In the genomic region with DNA sequence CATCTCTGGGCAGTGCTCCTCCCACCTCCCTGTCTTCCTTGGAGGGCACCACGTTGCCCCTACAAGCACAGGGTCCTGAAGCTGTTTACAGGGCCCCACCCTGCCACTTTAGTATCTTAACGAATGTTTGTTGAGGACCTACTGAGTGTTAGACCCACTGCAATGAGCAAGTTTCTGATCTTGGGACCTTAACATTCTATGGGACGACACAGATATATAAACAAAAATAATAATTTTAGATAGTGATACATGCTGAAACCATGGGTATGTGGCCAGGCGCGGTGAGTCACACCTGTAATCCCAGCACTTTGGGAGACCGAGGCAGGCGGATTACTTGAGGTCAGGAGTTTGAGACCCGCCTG, we compare ENCODE assay signal across 1 cellular context.
TF ChIP-seq lines count a peak whose summit lies in the region.

No MANE protein-coding gene starts in this region.

TF ChIP-seq in WTC11, 78 proteins besides CTCF, POLR2A, EP300 and RAD21 (continued from another document):
- TF ChIP-seq, protein P1, sequence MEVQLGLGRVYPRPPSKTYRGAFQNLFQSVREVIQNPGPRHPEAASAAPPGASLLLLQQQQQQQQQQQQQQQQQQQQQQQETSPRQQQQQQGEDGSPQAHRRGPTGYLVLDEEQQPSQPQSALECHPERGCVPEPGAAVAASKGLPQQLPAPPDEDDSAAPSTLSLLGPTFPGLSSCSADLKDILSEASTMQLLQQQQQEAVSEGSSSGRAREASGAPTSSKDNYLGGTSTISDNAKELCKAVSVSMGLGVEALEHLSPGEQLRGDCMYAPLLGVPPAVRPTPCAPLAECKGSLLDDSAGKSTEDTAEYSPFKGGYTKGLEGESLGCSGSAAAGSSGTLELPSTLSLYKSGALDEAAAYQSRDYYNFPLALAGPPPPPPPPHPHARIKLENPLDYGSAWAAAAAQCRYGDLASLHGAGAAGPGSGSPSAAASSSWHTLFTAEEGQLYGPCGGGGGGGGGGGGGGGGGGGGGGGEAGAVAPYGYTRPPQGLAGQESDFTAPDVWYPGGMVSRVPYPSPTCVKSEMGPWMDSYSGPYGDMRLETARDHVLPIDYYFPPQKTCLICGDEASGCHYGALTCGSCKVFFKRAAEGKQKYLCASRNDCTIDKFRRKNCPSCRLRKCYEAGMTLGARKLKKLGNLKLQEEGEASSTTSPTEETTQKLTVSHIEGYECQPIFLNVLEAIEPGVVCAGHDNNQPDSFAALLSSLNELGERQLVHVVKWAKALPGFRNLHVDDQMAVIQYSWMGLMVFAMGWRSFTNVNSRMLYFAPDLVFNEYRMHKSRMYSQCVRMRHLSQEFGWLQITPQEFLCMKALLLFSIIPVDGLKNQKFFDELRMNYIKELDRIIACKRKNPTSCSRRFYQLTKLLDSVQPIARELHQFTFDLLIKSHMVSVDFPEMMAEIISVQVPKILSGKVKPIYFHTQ (CRISPR knock-in tag; IDR thresholded peaks at IDR 0.05): no peak
- no peak for TF ChIP-seq KAT7 (CRISPR knock-in tag; IDR thresholded peaks at IDR 0.05; ENCODE audit: borderline replicate concordance)
- TF ChIP-seq, protein P2, sequence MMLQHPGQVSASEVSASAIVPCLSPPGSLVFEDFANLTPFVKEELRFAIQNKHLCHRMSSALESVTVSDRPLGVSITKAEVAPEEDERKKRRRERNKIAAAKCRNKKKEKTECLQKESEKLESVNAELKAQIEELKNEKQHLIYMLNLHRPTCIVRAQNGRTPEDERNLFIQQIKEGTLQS (CRISPR knock-in tag; conservative IDR thresholded peaks at IDR 0.05): no peak
- TF ChIP-seq, protein P3, sequence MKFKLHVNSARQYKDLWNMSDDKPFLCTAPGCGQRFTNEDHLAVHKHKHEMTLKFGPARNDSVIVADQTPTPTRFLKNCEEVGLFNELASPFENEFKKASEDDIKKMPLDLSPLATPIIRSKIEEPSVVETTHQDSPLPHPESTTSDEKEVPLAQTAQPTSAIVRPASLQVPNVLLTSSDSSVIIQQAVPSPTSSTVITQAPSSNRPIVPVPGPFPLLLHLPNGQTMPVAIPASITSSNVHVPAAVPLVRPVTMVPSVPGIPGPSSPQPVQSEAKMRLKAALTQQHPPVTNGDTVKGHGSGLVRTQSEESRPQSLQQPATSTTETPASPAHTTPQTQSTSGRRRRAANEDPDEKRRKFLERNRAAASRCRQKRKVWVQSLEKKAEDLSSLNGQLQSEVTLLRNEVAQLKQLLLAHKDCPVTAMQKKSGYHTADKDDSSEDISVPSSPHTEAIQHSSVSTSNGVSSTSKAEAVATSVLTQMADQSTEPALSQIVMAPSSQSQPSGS (CRISPR knock-in tag; IDR thresholded peaks at IDR 0.05; ENCODE audit: borderline replicate concordance, low read depth): no peak
- no peak for TF ChIP-seq JUN (CRISPR knock-in tag; IDR thresholded peaks at IDR 0.05)
- TF ChIP-seq ZNF317 (CRISPR knock-in tag; IDR thresholded peaks at IDR 0.05; ENCODE audit: borderline replicate concordance, low read depth): no peak
- no peak for TF ChIP-seq NFYB (CRISPR knock-in tag; conservative IDR thresholded peaks at IDR 0.05; ENCODE audit: low read depth)
- TF ChIP-seq TP53 (CRISPR knock-in tag; IDR thresholded peaks at IDR 0.05): no peak
- TF ChIP-seq, protein P4, sequence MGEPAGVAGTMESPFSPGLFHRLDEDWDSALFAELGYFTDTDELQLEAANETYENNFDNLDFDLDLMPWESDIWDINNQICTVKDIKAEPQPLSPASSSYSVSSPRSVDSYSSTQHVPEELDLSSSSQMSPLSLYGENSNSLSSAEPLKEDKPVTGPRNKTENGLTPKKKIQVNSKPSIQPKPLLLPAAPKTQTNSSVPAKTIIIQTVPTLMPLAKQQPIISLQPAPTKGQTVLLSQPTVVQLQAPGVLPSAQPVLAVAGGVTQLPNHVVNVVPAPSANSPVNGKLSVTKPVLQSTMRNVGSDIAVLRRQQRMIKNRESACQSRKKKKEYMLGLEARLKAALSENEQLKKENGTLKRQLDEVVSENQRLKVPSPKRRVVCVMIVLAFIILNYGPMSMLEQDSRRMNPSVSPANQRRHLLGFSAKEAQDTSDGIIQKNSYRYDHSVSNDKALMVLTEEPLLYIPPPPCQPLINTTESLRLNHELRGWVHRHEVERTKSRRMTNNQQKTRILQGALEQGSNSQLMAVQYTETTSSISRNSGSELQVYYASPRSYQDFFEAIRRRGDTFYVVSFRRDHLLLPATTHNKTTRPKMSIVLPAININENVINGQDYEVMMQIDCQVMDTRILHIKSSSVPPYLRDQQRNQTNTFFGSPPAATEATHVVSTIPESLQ (CRISPR knock-in tag; IDR thresholded peaks at IDR 0.05): no peak
- TF ChIP-seq PRRX2 (CRISPR knock-in tag; IDR thresholded peaks at IDR 0.05): no peak
- TF ChIP-seq, protein P5, sequence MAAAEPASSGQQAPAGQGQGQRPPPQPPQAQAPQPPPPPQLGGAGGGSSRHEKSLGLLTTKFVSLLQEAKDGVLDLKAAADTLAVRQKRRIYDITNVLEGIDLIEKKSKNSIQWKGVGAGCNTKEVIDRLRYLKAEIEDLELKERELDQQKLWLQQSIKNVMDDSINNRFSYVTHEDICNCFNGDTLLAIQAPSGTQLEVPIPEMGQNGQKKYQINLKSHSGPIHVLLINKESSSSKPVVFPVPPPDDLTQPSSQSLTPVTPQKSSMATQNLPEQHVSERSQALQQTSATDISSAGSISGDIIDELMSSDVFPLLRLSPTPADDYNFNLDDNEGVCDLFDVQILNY (CRISPR knock-in tag; IDR thresholded peaks at IDR 0.05): no peak
- TF ChIP-seq, protein P6, sequence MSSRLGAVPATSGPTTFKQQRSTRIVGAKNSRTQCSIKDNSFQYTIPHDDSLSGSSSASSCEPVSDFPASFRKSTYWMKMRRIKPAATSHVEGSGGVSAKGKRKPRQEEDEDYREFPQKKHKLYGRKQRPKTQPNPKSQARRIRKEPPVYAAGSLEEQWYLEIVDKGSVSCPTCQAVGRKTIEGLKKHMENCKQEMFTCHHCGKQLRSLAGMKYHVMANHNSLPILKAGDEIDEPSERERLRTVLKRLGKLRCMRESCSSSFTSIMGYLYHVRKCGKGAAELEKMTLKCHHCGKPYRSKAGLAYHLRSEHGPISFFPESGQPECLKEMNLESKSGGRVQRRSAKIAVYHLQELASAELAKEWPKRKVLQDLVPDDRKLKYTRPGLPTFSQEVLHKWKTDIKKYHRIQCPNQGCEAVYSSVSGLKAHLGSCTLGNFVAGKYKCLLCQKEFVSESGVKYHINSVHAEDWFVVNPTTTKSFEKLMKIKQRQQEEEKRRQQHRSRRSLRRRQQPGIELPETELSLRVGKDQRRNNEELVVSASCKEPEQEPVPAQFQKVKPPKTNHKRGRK (CRISPR knock-in tag; IDR thresholded peaks at IDR 0.05; ENCODE audit: borderline replicate concordance): no peak
